Comparison of ENCODE assay signal across 11 cellular contexts in genomic region chr1:204314209-204314892, GRCh38. TPM values are rescaled to one million over a fixed set of nuclear protein-coding genes. Genes with fewer than 3 reads are reported as not detected.
DNase-seq lines count a peak whose midpoint lies in the region; TF ChIP-seq lines count a peak whose summit lies in the region.
"Had no signal": no experiment of that assay in that cellular context is flagged by ENCODE, and none has a peak within 500 bp of the region (broad histone marks: within the 10 kb centered on the region; RNA-seq: fewer than 3 reads in every experiment).

No MANE protein-coding gene starts in this region.

- H3K9me3 ChIP-seq in HUES6 (ENCODE audit: control insufficient read depth, insufficient read depth, low read depth, low read length) (no peaks in the 10 kb centered on the region), mammary epithelial cell (replicated peaks; ENCODE audit: insufficient read depth, low read length) (no peaks in the 10 kb centered on the region)

- H3K27me3 Mint-ChIP-seq in progenitor cell of endocrine pancreas, result no peaks in the 10 kb centered on the region

- peak overlapping the region; percentile 71 for H3K4me3 Mint-ChIP-seq in progenitor cell of endocrine pancreas (ENCODE audit: low read depth)

- H3K4me1 Mint-ChIP-seq in progenitor cell of endocrine pancreas (ENCODE audit: low read depth), result peaks cover 15% of the 10 kb centered on the region

- in situ Hi-C loops in mammary epithelial cell (cut with MboI; ENCODE audit: low sequenced_read_pairs in 2 of 2), result no loop called here

- 91% methylated on average over 7 of the region's 7 CpGs for WGBS in mammary epithelial cell (ENCODE audit: low coverage, missing lambda C conversion rate)

- DNase-seq in NCI-H2107 treated with DMSO at 0.1 percent for 48 hours (lab: John Stamatoyannopoulos, UW; ENCODE audit: unreplicated experiment) (peak; percentile 94), mammary epithelial cell (peak; percentile 13), progenitor cell of endocrine pancreas (ENCODE audit: low spot score, unreplicated experiment) (no peak), cardiac septum (ENCODE audit: low spot score) (no peak), substantia nigra (lab: John Stamatoyannopoulos, UW) (no peak), kidney glomerular epithelial cell (lab: John Stamatoyannopoulos, UW) (no peak)
- DNase-seq: GOT3, midbrain, T-helper 2 cell had no signal

- H3K4me3 ChIP-seq in HUES6 (ENCODE audit: low read depth, low read length) (no peak overlapping the region), mammary epithelial cell (replicated peaks in 1 of 3; ENCODE audit: insufficient read depth in 1 of 3, low read depth in 2 of 3, low read length in 3 of 3) (no peak overlapping the region)
- H3K4me3 ChIP-seq: cardiac muscle cell had no signal

- no peaks in the 10 kb centered on the region for H3K9me3 Mint-ChIP-seq in progenitor cell of endocrine pancreas (ENCODE audit: low read depth)

- H4K20me1 ChIP-seq in mammary epithelial cell (ENCODE audit: insufficient read depth, low read length), result no peaks in the 10 kb centered on the region

- H3K9ac ChIP-seq in HUES6 (ENCODE audit: low read length) (no peak overlapping the region), mammary epithelial cell (ENCODE audit: insufficient read depth, low read length) (no peak overlapping the region)

- H3K27me3 ChIP-seq in HUES6 (ENCODE audit: control insufficient read depth, insufficient read depth, low read length), result peaks cover 6% of the 10 kb centered on the region; the same call in 1 of the 2 replicates
- H3K27me3 ChIP-seq in mammary epithelial cell (ENCODE audit: insufficient read depth, low read length), result no peaks in the 10 kb centered on the region
- H3K27me3 ChIP-seq: cardiac muscle cell had no signal

- BruUV-seq in mammary epithelial cell (replicated peaks; lab: Mats Ljungman, UMichigan), result no TSS peak

- intact Hi-C loops in mammary epithelial cell (cut with micrococcal nuclease), result no loop called here
- intact Hi-C loops in cardiac septum (cut with DNase I), result no loop called here

- H3K36me3 ChIP-seq in HUES6 (ENCODE audit: control insufficient read depth, insufficient read depth, low read length), result no peaks in the 10 kb centered on the region
- no peaks in the 10 kb centered on the region for H3K36me3 ChIP-seq in mammary epithelial cell (ENCODE audit: insufficient read depth, low read length)
- H3K36me3 ChIP-seq: cardiac muscle cell had no signal

- peak overlapping the region; percentile 99 for H3K27ac Mint-ChIP-seq in progenitor cell of endocrine pancreas

- no peaks in the 10 kb centered on the region for H3K79me2 ChIP-seq in mammary epithelial cell (ENCODE audit: insufficient read depth, low read length)

- no peak for TF ChIP-seq CTCF in mammary epithelial cell (conservative IDR thresholded peaks at IDR 0.05 in 1 of 2, IDR thresholded peaks at IDR 0.05 in 1 of 2; ENCODE audit: extremely low read depth in 1 of 2, insufficient read depth in 1 of 2, low read depth in 1 of 2, low read length in 2 of 2)
- no peak for TF ChIP-seq CTCF in progenitor cell of endocrine pancreas (IDR thresholded peaks at IDR 0.05; ENCODE audit: unreplicated experiment)

- H3K4me2 ChIP-seq in mammary epithelial cell (ENCODE audit: insufficient read depth, low read depth, low read length), result no peak overlapping the region

- dilution Hi-C loops in mammary epithelial cell (cut with HindIII; ENCODE audit: low sequenced_read_pairs), result no loop called here

- H3K4me1 ChIP-seq in HUES6 (ENCODE audit: control insufficient read depth, insufficient read depth, low read length) (peaks cover 28% of the 10 kb centered on the region), mammary epithelial cell (ENCODE audit: insufficient read depth, low read length) (peaks cover 6% of the 10 kb centered on the region)

- CTCF ChIA-PET in mammary epithelial cell (lab: Charles Lee; ENCODE audit: low non-redundant PET), result no interaction called here

- H3K36me3 Mint-ChIP-seq in progenitor cell of endocrine pancreas (ENCODE audit: insufficient read depth), result no peaks in the 10 kb centered on the region

- H3K27ac ChIP-seq in HUES6 (ENCODE audit: low read depth, low read length) (0 out of 2 replicates have a peak overlapping the region, but pooled peaks have one; percentile 64), mammary epithelial cell (ENCODE audit: insufficient read depth, low read depth, low read length) (no peak overlapping the region), substantia nigra (ENCODE audit: low read depth, low read length, poor library complexity, severe bottlenecking) (no peak overlapping the region)
- H3K27ac ChIP-seq: cardiac muscle cell had no signal

- H2AFZ ChIP-seq in mammary epithelial cell (ENCODE audit: low read depth, low read length), result peak overlapping the region; percentile 22

RNA-seq across cellular contexts. Expression of gene PLEKHA6, which starts 45.4 kb away (rescaled TPM):
- total RNA-seq in mammary epithelial cell (10 to 100 TPM in 1 of 2 donors, 1 to 10 TPM in 1; 4.8 to 11.8 TPM), progenitor cell of endocrine pancreas (66.9 and 71.5 TPM in 2 replicates), cardiac septum (27.9 TPM)
- polyA plus RNA-seq in mammary epithelial cell, result 7.4 TPM
- polyA minus RNA-seq in mammary epithelial cell, result 11.8 TPM

Comparison
In these comparisons a context has a peak if more than half of its experiments do, and no peak if none do; other contexts are left out.
1. DNase-seq: peak in NCI-H2107 treated with DMSO at 0.1 percent for 48 hours (single experiment) and mammary epithelial cell (single experiment); none in progenitor cell of endocrine pancreas (single experiment), cardiac septum (single experiment), substantia nigra (0 of 49) and kidney glomerular epithelial cell (single experiment).